ENCODE assay signal across 1 cellular context in genomic region chr17:75456417-75457046, GRCh38.
A peak's percentile ranks its signal among the peaks of the same experiment; 100 is the strongest.
TF ChIP-seq lines count a peak whose summit lies in the region.

Gene TMEM94, plus strand, starts transcription at chr17:75456635. Its CDS starts 15,271 bp downstream, at chr17:75471906.

TF ChIP-seq in HepG2, 621 proteins besides CTCF, POLR2A, EP300 and RAD21 (continued from another document and continues in another):
- TF ChIP-seq, protein P1, sequence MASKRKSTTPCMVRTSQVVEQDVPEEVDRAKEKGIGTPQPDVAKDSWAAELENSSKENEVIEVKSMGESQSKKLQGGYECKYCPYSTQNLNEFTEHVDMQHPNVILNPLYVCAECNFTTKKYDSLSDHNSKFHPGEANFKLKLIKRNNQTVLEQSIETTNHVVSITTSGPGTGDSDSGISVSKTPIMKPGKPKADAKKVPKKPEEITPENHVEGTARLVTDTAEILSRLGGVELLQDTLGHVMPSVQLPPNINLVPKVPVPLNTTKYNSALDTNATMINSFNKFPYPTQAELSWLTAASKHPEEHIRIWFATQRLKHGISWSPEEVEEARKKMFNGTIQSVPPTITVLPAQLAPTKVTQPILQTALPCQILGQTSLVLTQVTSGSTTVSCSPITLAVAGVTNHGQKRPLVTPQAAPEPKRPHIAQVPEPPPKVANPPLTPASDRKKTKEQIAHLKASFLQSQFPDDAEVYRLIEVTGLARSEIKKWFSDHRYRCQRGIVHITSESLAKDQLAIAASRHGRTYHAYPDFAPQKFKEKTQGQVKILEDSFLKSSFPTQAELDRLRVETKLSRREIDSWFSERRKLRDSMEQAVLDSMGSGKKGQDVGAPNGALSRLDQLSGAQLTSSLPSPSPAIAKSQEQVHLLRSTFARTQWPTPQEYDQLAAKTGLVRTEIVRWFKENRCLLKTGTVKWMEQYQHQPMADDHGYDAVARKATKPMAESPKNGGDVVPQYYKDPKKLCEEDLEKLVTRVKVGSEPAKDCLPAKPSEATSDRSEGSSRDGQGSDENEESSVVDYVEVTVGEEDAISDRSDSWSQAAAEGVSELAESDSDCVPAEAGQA (IDR thresholded peaks at IDR 0.05; ENCODE audit: low read depth): peak; percentile 67
- TF ChIP-seq, protein P1 (CRISPR knock-in tag; IDR thresholded peaks at IDR 0.05; ENCODE audit: borderline replicate concordance): no peak
- TF ChIP-seq ZC3H4 (CRISPR knock-in tag; IDR thresholded peaks at IDR 0.05; ENCODE audit: borderline replicate concordance) (no peak), ZNF878 (CRISPR knock-in tag; IDR thresholded peaks at IDR 0.05) (no peak), ATF4 (CRISPR knock-in tag; IDR thresholded peaks at IDR 0.05) (no peak), ZFP91 (CRISPR knock-in tag; IDR thresholded peaks at IDR 0.05; ENCODE audit: borderline replicate concordance) (peak; percentile 78; the same call in 1 of the 2 replicates), MTA1 (CRISPR knock-in tag; IDR thresholded peaks at IDR 0.05; ENCODE audit: borderline replicate concordance) (no peak; the same call in 1 of the 2 replicates), ZNF292 (CRISPR knock-in tag; IDR thresholded peaks at IDR 0.05; ENCODE audit: borderline replicate concordance, low read depth) (0 out of 2 replicates have a peak, but pooled peaks have one; percentile 33), ZMAT5 (CRISPR knock-in tag; IDR thresholded peaks at IDR 0.05; ENCODE audit: borderline replicate concordance, low read depth) (no peak), ZNF660 (CRISPR knock-in tag; IDR thresholded peaks at IDR 0.05; ENCODE audit: borderline replicate concordance, low read depth) (no peak), DBP (CRISPR knock-in tag; IDR thresholded peaks at IDR 0.05; ENCODE audit: not compliant biosample characterization) (peak; percentile 45), MLLT10 (CRISPR knock-in tag; IDR thresholded peaks at IDR 0.05) (no peak), SMAD9 (CRISPR knock-in tag; IDR thresholded peaks at IDR 0.05) (no peak), ZNF335 (CRISPR knock-in tag; IDR thresholded peaks at IDR 0.05) (peak; percentile 98), HMG20A (CRISPR knock-in tag; IDR thresholded peaks at IDR 0.05; ENCODE audit: borderline replicate concordance) (no peak), RBM39 (IDR thresholded peaks at IDR 0.05; ENCODE audit: low read depth, low read length, poor library complexity, severe bottlenecking) (peak; percentile 96), TFDP1 (CRISPR knock-in tag; IDR thresholded peaks at IDR 0.05; ENCODE audit: borderline replicate concordance) (0 out of 2 replicates have a peak, but pooled peaks have one; percentile 23), ZNF317 (CRISPR knock-in tag; IDR thresholded peaks at IDR 0.05) (peak; percentile 72), FOSL1 (CRISPR knock-in tag; IDR thresholded peaks at IDR 0.05; ENCODE audit: borderline replicate concordance) (no peak), HOXD1 (CRISPR knock-in tag; IDR thresholded peaks at IDR 0.05) (no peak), SNAI1 (CRISPR knock-in tag; IDR thresholded peaks at IDR 0.05; ENCODE audit: borderline replicate concordance) (peak; percentile 91), ZBTB37 (CRISPR knock-in tag; IDR thresholded peaks at IDR 0.05) (peak; percentile 65; the same call in 1 of the 2 replicates), ZNF720 (CRISPR knock-in tag; IDR thresholded peaks at IDR 0.05) (no peak), EED (CRISPR knock-in tag; IDR thresholded peaks at IDR 0.05) (no peak), MTA3 (CRISPR knock-in tag; IDR thresholded peaks at IDR 0.05) (no peak), ZBTB1 (CRISPR knock-in tag; IDR thresholded peaks at IDR 0.05; ENCODE audit: borderline replicate concordance) (no peak), ZFX (CRISPR knock-in tag; IDR thresholded peaks at IDR 0.05; ENCODE audit: low read depth) (peak; percentile 79; the same call in 1 of the 2 replicates), CBFB (CRISPR knock-in tag; IDR thresholded peaks at IDR 0.05) (peak; percentile 62), ZNF44 (CRISPR knock-in tag; IDR thresholded peaks at IDR 0.05) (no peak), TCF12 (IDR thresholded peaks at IDR 0.05) (no peak), TCF12 (CRISPR knock-in tag; IDR thresholded peaks at IDR 0.05) (no peak), GMEB2 (CRISPR knock-in tag; IDR thresholded peaks at IDR 0.05; ENCODE audit: low read depth) (no peak; the same call in none of the 2 replicates), ZFP36 (IDR thresholded peaks at IDR 0.05; ENCODE audit: borderline replicate concordance, low read depth, low read length, partially characterized antibody) (no peak), ZNF446 (CRISPR knock-in tag; IDR thresholded peaks at IDR 0.05) (peak; percentile 24; the same call in 1 of the 2 replicates)
- TF ChIP-seq, protein P2, sequence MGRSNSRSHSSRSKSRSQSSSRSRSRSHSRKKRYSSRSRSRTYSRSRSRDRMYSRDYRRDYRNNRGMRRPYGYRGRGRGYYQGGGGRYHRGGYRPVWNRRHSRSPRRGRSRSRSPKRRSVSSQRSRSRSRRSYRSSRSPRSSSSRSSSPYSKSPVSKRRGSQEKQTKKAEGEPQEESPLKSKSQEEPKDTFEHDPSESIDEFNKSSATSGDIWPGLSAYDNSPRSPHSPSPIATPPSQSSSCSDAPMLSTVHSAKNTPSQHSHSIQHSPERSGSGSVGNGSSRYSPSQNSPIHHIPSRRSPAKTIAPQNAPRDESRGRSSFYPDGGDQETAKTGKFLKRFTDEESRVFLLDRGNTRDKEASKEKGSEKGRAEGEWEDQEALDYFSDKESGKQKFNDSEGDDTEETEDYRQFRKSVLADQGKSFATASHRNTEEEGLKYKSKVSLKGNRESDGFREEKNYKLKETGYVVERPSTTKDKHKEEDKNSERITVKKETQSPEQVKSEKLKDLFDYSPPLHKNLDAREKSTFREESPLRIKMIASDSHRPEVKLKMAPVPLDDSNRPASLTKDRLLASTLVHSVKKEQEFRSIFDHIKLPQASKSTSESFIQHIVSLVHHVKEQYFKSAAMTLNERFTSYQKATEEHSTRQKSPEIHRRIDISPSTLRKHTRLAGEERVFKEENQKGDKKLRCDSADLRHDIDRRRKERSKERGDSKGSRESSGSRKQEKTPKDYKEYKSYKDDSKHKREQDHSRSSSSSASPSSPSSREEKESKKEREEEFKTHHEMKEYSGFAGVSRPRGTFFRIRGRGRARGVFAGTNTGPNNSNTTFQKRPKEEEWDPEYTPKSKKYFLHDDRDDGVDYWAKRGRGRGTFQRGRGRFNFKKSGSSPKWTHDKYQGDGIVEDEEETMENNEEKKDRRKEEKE (IDR thresholded peaks at IDR 0.05): no peak
- TF ChIP-seq, protein P3, sequence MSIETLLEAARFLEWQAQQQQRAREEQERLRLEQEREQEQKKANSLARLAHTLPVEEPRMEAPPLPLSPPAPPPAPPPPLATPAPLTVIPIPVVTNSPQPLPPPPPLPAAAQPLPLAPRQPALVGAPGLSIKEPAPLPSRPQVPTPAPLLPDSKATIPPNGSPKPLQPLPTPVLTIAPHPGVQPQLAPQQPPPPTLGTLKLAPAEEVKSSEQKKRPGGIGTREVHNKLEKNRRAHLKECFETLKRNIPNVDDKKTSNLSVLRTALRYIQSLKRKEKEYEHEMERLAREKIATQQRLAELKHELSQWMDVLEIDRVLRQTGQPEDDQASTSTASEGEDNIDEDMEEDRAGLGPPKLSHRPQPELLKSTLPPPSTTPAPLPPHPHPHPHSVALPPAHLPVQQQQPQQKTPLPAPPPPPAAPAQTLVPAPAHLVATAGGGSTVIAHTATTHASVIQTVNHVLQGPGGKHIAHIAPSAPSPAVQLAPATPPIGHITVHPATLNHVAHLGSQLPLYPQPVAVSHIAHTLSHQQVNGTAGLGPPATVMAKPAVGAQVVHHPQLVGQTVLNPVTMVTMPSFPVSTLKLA (IDR thresholded peaks at IDR 0.05): no peak
- TF ChIP-seq, protein P4, sequence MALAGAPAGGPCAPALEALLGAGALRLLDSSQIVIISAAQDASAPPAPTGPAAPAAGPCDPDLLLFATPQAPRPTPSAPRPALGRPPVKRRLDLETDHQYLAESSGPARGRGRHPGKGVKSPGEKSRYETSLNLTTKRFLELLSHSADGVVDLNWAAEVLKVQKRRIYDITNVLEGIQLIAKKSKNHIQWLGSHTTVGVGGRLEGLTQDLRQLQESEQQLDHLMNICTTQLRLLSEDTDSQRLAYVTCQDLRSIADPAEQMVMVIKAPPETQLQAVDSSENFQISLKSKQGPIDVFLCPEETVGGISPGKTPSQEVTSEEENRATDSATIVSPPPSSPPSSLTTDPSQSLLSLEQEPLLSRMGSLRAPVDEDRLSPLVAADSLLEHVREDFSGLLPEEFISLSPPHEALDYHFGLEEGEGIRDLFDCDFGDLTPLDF (CRISPR knock-in tag; IDR thresholded peaks at IDR 0.05): 0 out of 2 replicates have a peak, but pooled peaks have one; percentile 70
- TF ChIP-seq, protein P5, sequence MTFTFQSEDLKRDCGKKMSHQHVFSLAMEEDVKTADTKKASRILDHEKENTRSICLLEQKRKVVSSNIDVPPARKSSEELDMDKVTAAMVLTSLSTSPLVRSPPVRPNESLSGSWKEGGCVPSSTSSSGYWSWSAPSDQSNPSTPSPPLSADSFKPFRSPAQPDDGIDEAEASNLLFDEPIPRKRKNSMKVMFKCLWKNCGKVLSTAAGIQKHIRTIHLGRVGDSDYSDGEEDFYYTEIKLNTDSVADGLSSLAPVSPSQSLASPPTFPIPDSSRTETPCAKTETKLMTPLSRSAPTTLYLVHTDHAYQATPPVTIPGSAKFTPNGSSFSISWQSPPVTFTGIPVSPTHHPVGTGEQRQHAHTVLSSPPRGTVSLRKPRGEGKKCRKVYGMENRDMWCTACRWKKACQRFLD (CRISPR knock-in tag; IDR thresholded peaks at IDR 0.05; ENCODE audit: borderline replicate concordance): 0 out of 2 replicates have a peak, but pooled peaks have one; percentile 39
